Comparison of ENCODE assay signal across 12 cellular contexts in genomic region chr4:2942037-2942531, GRCh38. TPM values are rescaled to one million over a fixed set of nuclear protein-coding genes. Genes with fewer than 3 reads are reported as not detected.
DNase-seq lines count a peak whose midpoint lies in the region; ATAC-seq, FAIRE-seq and TF ChIP-seq lines count a peak whose summit lies in the region.
"Had no signal": no experiment of that assay in that cellular context is flagged by ENCODE, and none has a peak within 500 bp of the region (broad histone marks: within the 10 kb centered on the region; RNA-seq: fewer than 3 reads in every experiment).

No MANE protein-coding gene starts in this region.

- H3K36me3 ChIP-seq in endodermal cell (ENCODE audit: control insufficient read depth, insufficient read depth, low read length), result peaks cover 90% of the 10 kb centered on the region
- peaks cover 3 to 4% of the 10 kb centered on the region in 2 donors for H3K36me3 ChIP-seq in small intestine (ENCODE audit: control insufficient read depth in 2 of 2, insufficient read depth in 2 of 2, low read length in 2 of 2)

- FAIRE-seq in small intestine (lab: Jason Lieb, UNC), result no peak
- FAIRE-seq: pancreas had no signal

- TF ChIP-seq CTCF in WTC11 (IDR thresholded peaks at IDR 0.05) (no peak), endodermal cell (conservative IDR thresholded peaks at IDR 0.05) (no peak)

- H3K27me3 ChIP-seq in endodermal cell (ENCODE audit: control insufficient read depth, insufficient read depth, low read length, poor library complexity, severe bottlenecking) (no peaks in the 10 kb centered on the region), small intestine (ENCODE audit: control insufficient read depth in 2 of 2, insufficient read depth in 2 of 2, low read length in 2 of 2) (no peaks in the 10 kb centered on the region)
- H3K27me3 ChIP-seq: pancreas had no signal

- WGBS in endodermal cell (ENCODE audit: insufficient coverage in 1 of 2, insufficient read length in 1 of 2), 2 experiments, result 95 to 97% methylated on average over 21 of the region's 21 CpGs
- WGBS in small intestine, 3 donors, result 82 to 89% (median 89%) methylated on average over 21 of the region's 21 CpGs

- POLR2A ChIA-PET in WTC11 (lab: Charles Lee), result no interaction called here

- DNase-seq in WTC11 (ENCODE audit: low spot score) (no peak), endodermal cell (peak; percentile 52), small intestine (no peak), A172 (ENCODE audit: low spot score) (no peak), DMS 273 (lab: John Stamatoyannopoulos, UW; ENCODE audit: unreplicated experiment) (no peak)
- DNase-seq: activated CD4-positive, alpha-beta T cell treated with anti-CD3 and anti-CD28 coated beads for 1 hour; DMS 273 treated with DMSO at 0.1 percent for 48 hours; HCEC 1CT; NCI-H2029 had no signal

- peaks cover 3% of the 10 kb centered on the region; the same call in 1 of the 2 replicates for H3K4me1 Mint-ChIP-seq in WTC11
- H3K4me1 Mint-ChIP-seq in endodermal cell, result peaks cover 5% of the 10 kb centered on the region

- H3K9me3 Mint-ChIP-seq in WTC11 (no peaks in the 10 kb centered on the region), endodermal cell (no peaks in the 10 kb centered on the region)

- H3K4me1 ChIP-seq in endodermal cell (ENCODE audit: control insufficient read depth, insufficient read depth, low read length) (peaks cover 8% of the 10 kb centered on the region), small intestine (ENCODE audit: control insufficient read depth in 2 of 2, insufficient read depth in 1 of 2, low read depth in 1 of 2, low read length in 1 of 2) (no peaks in the 10 kb centered on the region)
- H3K4me1 ChIP-seq: pancreas had no signal

- no peak overlapping the region for H3K4me3 ChIP-seq in endodermal cell (ENCODE audit: low read length)
- no peak overlapping the region for H3K4me3 ChIP-seq in small intestine (ENCODE audit: low read depth in 1 of 2, low read length in 2 of 2)
- H3K4me3 ChIP-seq: pancreas had no signal

- H3K9me3 ChIP-seq in endodermal cell (ENCODE audit: control insufficient read depth, low read length), result no peaks in the 10 kb centered on the region
- no peaks in the 10 kb centered on the region for H3K9me3 ChIP-seq in small intestine (ENCODE audit: control insufficient read depth, low read depth)
- H3K9me3 ChIP-seq: pancreas had no signal

- ATAC-seq in WTC11, result no peak
- ATAC-seq in HG03571 (IDR thresholded peaks at IDR 0.05; ENCODE audit: unreplicated experiment), result no peak

- H3K36me3 Mint-ChIP-seq in WTC11 (peaks cover 69% of the 10 kb centered on the region), endodermal cell (ENCODE audit: low read depth) (peaks cover 82% of the 10 kb centered on the region)

- no peak overlapping the region for H3K9ac ChIP-seq in endodermal cell (ENCODE audit: extremely low read depth, low read length, poor library complexity, severe bottlenecking)

- no peak overlapping the region for H3K4me3 Mint-ChIP-seq in WTC11
- no peak overlapping the region for H3K4me3 Mint-ChIP-seq in endodermal cell

- CTCF ChIA-PET in WTC11 (lab: Charles Lee), result no interaction called here

- H3K27me3 Mint-ChIP-seq in WTC11 (ENCODE audit: low read depth) (no peaks in the 10 kb centered on the region), endodermal cell (ENCODE audit: insufficient read depth) (no peaks in the 10 kb centered on the region)

- H3K27ac Mint-ChIP-seq in WTC11 (peak overlapping the region; percentile 87), endodermal cell (no peak overlapping the region)

- TF ChIP-seq POLR2A in GM15510 (IDR thresholded peaks at IDR 0.05; ENCODE audit: borderline replicate concordance, extremely low read depth, insufficient read length), result peak; percentile 18

- H3K27ac ChIP-seq in endodermal cell (ENCODE audit: low read depth, low read length), result no peak overlapping the region
- H3K27ac ChIP-seq in small intestine (ENCODE audit: low read depth in 1 of 2, low read length in 1 of 2), result peak overlapping the region; percentile 37 to 49
- H3K27ac ChIP-seq: pancreas had no signal

TF ChIP-seq in WTC11, 78 proteins besides CTCF, POLR2A, EP300 and RAD21:
- TF ChIP-seq FOXJ3 (CRISPR knock-in tag; IDR thresholded peaks at IDR 0.05; ENCODE audit: borderline replicate concordance) (no peak), NFE2L1 (CRISPR knock-in tag; IDR thresholded peaks at IDR 0.05) (no peak), NR2C2 (CRISPR knock-in tag; IDR thresholded peaks at IDR 0.05) (no peak), ARID4B (CRISPR knock-in tag; IDR thresholded peaks at IDR 0.05; ENCODE audit: borderline replicate concordance) (no peak), TEAD4 (CRISPR knock-in tag; IDR thresholded peaks at IDR 0.05) (no peak), GTF2I (CRISPR knock-in tag; conservative IDR thresholded peaks at IDR 0.05) (no peak), ZBTB21 (CRISPR knock-in tag; IDR thresholded peaks at IDR 0.05; ENCODE audit: borderline replicate concordance) (no peak), ZNF423 (CRISPR knock-in tag; IDR thresholded peaks at IDR 0.05) (no peak), USF2 (CRISPR knock-in tag; IDR thresholded peaks at IDR 0.05) (no peak), JAZF1 (CRISPR knock-in tag; IDR thresholded peaks at IDR 0.05) (no peak), SMAD3 (CRISPR knock-in tag; IDR thresholded peaks at IDR 0.05; ENCODE audit: borderline replicate concordance) (no peak), OVOL2 (CRISPR knock-in tag; IDR thresholded peaks at IDR 0.05; ENCODE audit: borderline replicate concordance) (no peak), CREM (CRISPR knock-in tag; IDR thresholded peaks at IDR 0.05) (no peak)

RNA-seq across cellular contexts. Expression of gene NOP14, which starts 21.1 kb away (rescaled TPM):
- total RNA-seq in WTC11 (2021), result 33.9 to 39.1 TPM (median 35.7 TPM) in 3 replicates
- 10 to 100 TPM; 23.0 to 31.9 TPM for total RNA-seq in endodermal cell
- polyA plus RNA-seq in endodermal cell (2013, experiment 1 of 2), result 20.5 TPM
- 18.2 TPM for polyA plus RNA-seq in endodermal cell (2013, experiment 2 of 2)
- polyA plus RNA-seq in small intestine, result 10 to 100 TPM in 2 of 3 donors, 1 to 10 TPM in 1; 10.0 to 26.3 (median 10.5) TPM
- total RNA-seq in A172 (2014; rRNA removed; shearing (Covaris generic)), result 23.8 and 33.1 TPM in 2 replicates

RNA-seq across cellular contexts. Expression of gene GRK4, which starts 21.3 kb away (rescaled TPM):
- 1.4 to 3.5 TPM (median 1.6 TPM) in 3 replicates for total RNA-seq in WTC11 (2021)
- 1 to 10 TPM; 2.8 to 4.2 TPM for total RNA-seq in endodermal cell
- 3.5 TPM for polyA plus RNA-seq in endodermal cell (2013, experiment 1 of 2)
- 4.0 TPM for polyA plus RNA-seq in endodermal cell (2013, experiment 2 of 2)
- polyA plus RNA-seq in small intestine, result 1 to 10 TPM; 1.1 to 3.8 (median 1.8) TPM
- 4.9 and 8.5 TPM in 2 replicates for total RNA-seq in A172 (2014; rRNA removed; shearing (Covaris generic))
